In genomic region chr19:5719274-5719960, GRCh38 we compare ENCODE assay signal across 8 cellular contexts. TPM values are rescaled to one million over a fixed set of nuclear protein-coding genes. Genes with fewer than 3 reads are reported as not detected.
DNase-seq lines count a peak whose midpoint lies in the region; ATAC-seq and TF ChIP-seq lines count a peak whose summit lies in the region.

No MANE protein-coding gene starts in this region.

- ATAC-seq in esophagus mucosa (peak; percentile 0), HG02981 (IDR thresholded peaks at IDR 0.05; ENCODE audit: unreplicated experiment) (no peak), HG02763 (IDR thresholded peaks at IDR 0.05; ENCODE audit: unreplicated experiment) (no peak), GM18870 (IDR thresholded peaks at IDR 0.05; ENCODE audit: unreplicated experiment) (no peak)

- no peaks in the 10 kb centered on the region for H3K27me3 Mint-ChIP-seq in T-helper 2 cell treated with Interferon-gamma antibody and Interleukin-4, amounts not matched to agents 5 μg/mL and 100 μg/mL, for 36 hours (ENCODE audit: low read depth)

- H3K23ac ChIP-seq in neuronal stem cell (ENCODE audit: low read depth, low read length, poor library complexity): peak overlapping the region; percentile 99

- no CpG with 5 or more reads among the region's 58 CpGs for WGBS in neuronal stem cell (ENCODE audit: extremely low coverage in 2 of 2, insufficient read length in 2 of 2, insufficient replicate concordance in 1 of 2), 2 donors

- no peak overlapping the region for H4K8ac ChIP-seq in neuronal stem cell (ENCODE audit: low read depth, low read length)

- peak overlapping the region; percentile 78 for H3K18ac ChIP-seq in neuronal stem cell (ENCODE audit: low read length)

- peak overlapping the region; percentile 83 for H3K9ac ChIP-seq in neuronal stem cell (ENCODE audit: low read depth, low read length, poor library complexity)

- H3K9me2 ChIP-seq in DOHH2 (replicated peaks; ENCODE audit: control insufficient read depth, low read length): no peaks in the 10 kb centered on the region

- peak overlapping the region; percentile 93 for H2AFZ ChIP-seq in neuronal stem cell (ENCODE audit: low read length)

- H4K91ac ChIP-seq in neuronal stem cell (ENCODE audit: low read depth, low read length, poor library complexity): no peak overlapping the region

- no peak overlapping the region for H2BK12ac ChIP-seq in neuronal stem cell (ENCODE audit: low read length)

- H3K9me3 ChIP-seq in DOHH2 (ENCODE audit: control insufficient read depth, insufficient read depth, low read length): no peaks in the 10 kb centered on the region
- H3K9me3 ChIP-seq in neuronal stem cell (replicated peaks in 1 of 2; ENCODE audit: control insufficient read depth in 2 of 2, insufficient read depth in 1 of 2, low read depth in 1 of 2, low read length in 2 of 2): no peaks in the 10 kb centered on the region

- H3K27me3 ChIP-seq in DOHH2 (ENCODE audit: control insufficient read depth, low read length) (no peaks in the 10 kb centered on the region), neuronal stem cell (ENCODE audit: control insufficient read depth in 3 of 3, insufficient read depth in 3 of 3, low read depth in 1 of 3, low read length in 3 of 3) (no peaks in the 10 kb centered on the region)

- H3K4me2 ChIP-seq in DOHH2 (ENCODE audit: low read length): peak overlapping the region; percentile 69
- H3K4me2 ChIP-seq in neuronal stem cell (ENCODE audit: insufficient read depth, low read length, poor library complexity, severe bottlenecking): peak overlapping the region; percentile 77

- peaks cover 9% of the 10 kb centered on the region; the same call in 1 of the 2 replicates for H4K20me1 ChIP-seq in DOHH2 (ENCODE audit: control insufficient read depth, insufficient read depth, low read depth, low read length)

- DNase-seq in HFF-Myc (ENCODE audit: extremely low read depth, low read depth) (no peak), neuronal stem cell (ENCODE audit: low spot score) (no peak)
- DNase-seq in T-helper 2 cell treated with Interferon-gamma antibody and Interleukin-4, amounts not matched to agents 5 μg/mL and 100 μg/mL, for 36 hours (ENCODE audit: low spot score): peak; percentile 37

- no peak overlapping the region for H3K14ac ChIP-seq in neuronal stem cell (ENCODE audit: low read length)

- no peak overlapping the region for H2BK15ac ChIP-seq in neuronal stem cell (ENCODE audit: low read length)

- H3K4me3 ChIP-seq in DOHH2 (ENCODE audit: low read length) (peak overlapping the region; percentile 73), HFF-Myc (replicated peaks; ENCODE audit: low read depth, low read length) (peak overlapping the region; percentile 99), neuronal stem cell (ENCODE audit: low read length in 2 of 2) (peak overlapping the region; percentile 75 to 97)

- peaks cover 17% of the 10 kb centered on the region for H3K36me3 Mint-ChIP-seq in T-helper 2 cell treated with Interferon-gamma antibody and Interleukin-4, amounts not matched to agents 5 μg/mL and 100 μg/mL, for 36 hours (ENCODE audit: low read depth)

- H3K4me1 ChIP-seq in DOHH2 (ENCODE audit: control insufficient read depth, low read length) (peaks cover 24% of the 10 kb centered on the region), neuronal stem cell (ENCODE audit: control insufficient read depth in 2 of 2, insufficient read depth in 1 of 2, low read depth in 1 of 2, low read length in 2 of 2) (peaks cover 5 to 9% of the 10 kb centered on the region in 2 donors)

- peak overlapping the region; percentile 93 for H3K27ac Mint-ChIP-seq in T-helper 2 cell treated with Interferon-gamma antibody and Interleukin-4, amounts not matched to agents 5 μg/mL and 100 μg/mL, for 36 hours

- peaks cover 54% of the 10 kb centered on the region for H3K79me2 ChIP-seq in DOHH2 (ENCODE audit: control insufficient read depth, low read length)

- H2BK5ac ChIP-seq in neuronal stem cell (ENCODE audit: low read length): peak overlapping the region; percentile 62

- H3K4me3 Mint-ChIP-seq in T-helper 2 cell treated with Interferon-gamma antibody and Interleukin-4, amounts not matched to agents 5 μg/mL and 100 μg/mL, for 36 hours: peak overlapping the region; percentile 92

- H3K27ac ChIP-seq in DOHH2 (ENCODE audit: low read depth, low read length) (peak overlapping the region; percentile 84), neuronal stem cell (replicated peaks; ENCODE audit: low read length) (peak overlapping the region; percentile 67)

- H3K36me3 ChIP-seq in DOHH2 (ENCODE audit: control insufficient read depth, low read length) (peaks cover 45% of the 10 kb centered on the region), neuronal stem cell (replicated peaks in 1 of 2; ENCODE audit: control insufficient read depth in 2 of 2, insufficient read depth in 2 of 2, low read length in 2 of 2) (peaks cover 5 to 25% of the 10 kb centered on the region in 2 donors)

- H3K79me1 ChIP-seq in neuronal stem cell (ENCODE audit: low read depth, low read length): peaks cover 9% of the 10 kb centered on the region

- no peaks in the 10 kb centered on the region for H3F3A ChIP-seq in DOHH2 (ENCODE audit: control insufficient read depth, insufficient read depth)

- H3K4me1 Mint-ChIP-seq in T-helper 2 cell treated with Interferon-gamma antibody and Interleukin-4, amounts not matched to agents 5 μg/mL and 100 μg/mL, for 36 hours (ENCODE audit: low read depth): peaks cover 21% of the 10 kb centered on the region

- peak overlapping the region; percentile 44 for H2AK5ac ChIP-seq in neuronal stem cell (ENCODE audit: low read depth, low read length)

- H3K4ac ChIP-seq in neuronal stem cell (ENCODE audit: low read length): peak overlapping the region; percentile 42

- TF ChIP-seq CTCF in DOHH2 (IDR thresholded peaks at IDR 0.05; ENCODE audit: low read depth, low read length, poor library complexity, severe bottlenecking) (no peak), HFF-Myc (IDR thresholded peaks at IDR 0.05; ENCODE audit: low read depth, low read length, missing control alignments) (no peak)

- no peak overlapping the region for H2BK120ac ChIP-seq in neuronal stem cell (ENCODE audit: low read depth, low read length)

- no peaks in the 10 kb centered on the region for H3K9me3 Mint-ChIP-seq in T-helper 2 cell treated with Interferon-gamma antibody and Interleukin-4, amounts not matched to agents 5 μg/mL and 100 μg/mL, for 36 hours

RNA-seq across cellular contexts. Expression of gene LONP1, which starts 0.5 kb away (rescaled TPM):
- total RNA-seq in esophagus mucosa: 47.1 TPM
- 27.6 TPM for polyA plus RNA-seq in neuronal stem cell (2013, experiment 1 of 2)
- 26.7 TPM for polyA plus RNA-seq in neuronal stem cell (2013, experiment 2 of 2)

RNA-seq across cellular contexts. Expression of gene CATSPERD, which starts 1.0 kb away (rescaled TPM):
- total RNA-seq in esophagus mucosa: not detected
- polyA plus RNA-seq in neuronal stem cell (2013, experiment 1 of 2): 0.03 TPM
- polyA plus RNA-seq in neuronal stem cell (2013, experiment 2 of 2): not detected

RNA-seq across cellular contexts. Expression of gene RPL36, which starts 29.3 kb away (rescaled TPM):
- 1,080 TPM for total RNA-seq in esophagus mucosa
- 2,051 TPM for polyA plus RNA-seq in neuronal stem cell (2013, experiment 1 of 2)
- polyA plus RNA-seq in neuronal stem cell (2013, experiment 2 of 2): 2,023 TPM

RNA-seq across cellular contexts. Expression of gene HSD11B1L, which starts 38.6 kb away (rescaled TPM):
- 1.1 TPM for total RNA-seq in esophagus mucosa
- 35.3 TPM for polyA plus RNA-seq in neuronal stem cell (2013, experiment 1 of 2)
- polyA plus RNA-seq in neuronal stem cell (2013, experiment 2 of 2): 35.0 TPM

RNA-seq across cellular contexts. Expression of gene MICOS13, which starts 39.1 kb away (rescaled TPM):
- 59.1 TPM for total RNA-seq in esophagus mucosa
- polyA plus RNA-seq in neuronal stem cell (2013, experiment 1 of 2): 15.2 TPM
- polyA plus RNA-seq in neuronal stem cell (2013, experiment 2 of 2): 18.0 TPM
